12 cellular contexts compared by ENCODE assay signal in genomic region chr10:68870061-68870460, GRCh38.
"Had no signal": no experiment of that assay in that cellular context is flagged by ENCODE, and none has a peak within 500 bp of the region (broad histone marks: within the 10 kb centered on the region; RNA-seq: fewer than 3 reads in every experiment).

No MANE protein-coding gene starts in this region.

- ATAC-seq: effector memory CD8-positive, alpha-beta T cell had no signal

- FAIRE-seq: astrocyte, small intestine had no signal

- H3K79me2 ChIP-seq: parathyroid adenoma had no signal

- DNase-seq: activated CD8-positive, alpha-beta memory T cell treated with anti-CD3 and anti-CD28 coated beads, Interleukin-2, amount 50 U/mL, for 4 hours; activated naive CD4-positive, alpha-beta T cell; effector memory CD8-positive, alpha-beta T cell; glutamatergic neuron; left colon; retina; small intestine; tibial artery had no signal

- H3K9ac ChIP-seq: parathyroid adenoma had no signal

- H3K27me3 ChIP-seq: SJSA1, tibial artery had no signal

- H3K4me3 ChIP-seq: coronary artery, SJSA1, tibial artery had no signal

- H3K36me3 ChIP-seq: SJSA1, tibial artery had no signal

- H3K27ac ChIP-seq: parathyroid adenoma, SJSA1 had no signal

- H3K9me3 ChIP-seq: SJSA1, tibial artery had no signal

- H2AFZ ChIP-seq: parathyroid adenoma had no signal
